ENCODE assay signal across 31 cellular contexts in the genomic region with DNA sequence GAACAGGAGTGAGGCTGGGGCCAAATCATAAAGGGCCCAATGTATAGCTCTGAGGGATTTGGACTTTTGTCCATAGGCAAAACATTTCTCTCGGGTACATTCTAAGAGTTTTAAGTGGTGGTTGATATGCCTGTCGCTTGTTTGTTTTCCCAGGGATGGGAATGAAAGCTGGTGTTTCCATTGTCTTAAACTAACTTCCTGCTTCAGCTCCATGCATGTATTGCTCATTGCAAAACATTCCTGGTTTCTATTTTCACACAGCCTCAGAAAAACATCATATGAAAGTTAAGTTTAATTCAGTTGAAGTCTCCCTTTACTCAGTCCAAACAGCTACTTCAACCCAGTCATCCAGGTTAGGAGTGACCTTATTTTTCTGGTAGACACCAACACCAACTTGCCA.
DNase-seq lines count a peak whose midpoint lies in the region; ATAC-seq lines count a peak whose summit lies in the region.
"Had no signal": no experiment of that assay in that cellular context is flagged by ENCODE, and none has a peak within 500 bp of the region (broad histone marks: within the 10 kb centered on the region; RNA-seq: fewer than 3 reads in every experiment).

No MANE protein-coding gene starts in this region.

- H3K27ac ChIP-seq in epithelial cell of prostate (peak overlapping the region; percentile 13), mesenchymal stem cell (ENCODE audit: low read length, poor library complexity, severe bottlenecking) (no peak overlapping the region)
- H3K27ac ChIP-seq: gastroesophageal sphincter, left lung, SJSA1, uterus had no signal

- H3K4me1 ChIP-seq in mesenchymal stem cell (ENCODE audit: control insufficient read depth, insufficient read depth, low read depth, low read length): no peaks in the 10 kb centered on the region
- H3K4me1 ChIP-seq: gastroesophageal sphincter, HAP-1, SJSA1, uterus had no signal

- H4K8ac ChIP-seq in mesenchymal stem cell (ENCODE audit: low read length): no peak overlapping the region

- H3K79me1 ChIP-seq in mesenchymal stem cell (replicated peaks; ENCODE audit: low read length, poor library complexity, severe bottlenecking): no peaks in the 10 kb centered on the region

- H3K23ac ChIP-seq in mesenchymal stem cell (ENCODE audit: low read length in 2 of 2): no peak overlapping the region

- no peak overlapping the region for H3K4ac ChIP-seq in mesenchymal stem cell (ENCODE audit: low read depth in 1 of 2, low read length in 2 of 2)

- no peaks in the 10 kb centered on the region for H3K36me3 ChIP-seq in mesenchymal stem cell (ENCODE audit: control insufficient read depth in 1 of 2, insufficient read depth in 2 of 2, low read depth in 1 of 2, low read length in 2 of 2)
- H3K36me3 ChIP-seq: gastroesophageal sphincter, HAP-1, left lung, SJSA1, uterus had no signal

- H3K14ac ChIP-seq in mesenchymal stem cell (ENCODE audit: low read length in 2 of 2): no peak overlapping the region

- H2AFZ ChIP-seq in mesenchymal stem cell (ENCODE audit: low read depth, low read length): no peak overlapping the region

- no peak overlapping the region for H2BK5ac ChIP-seq in mesenchymal stem cell (ENCODE audit: low read depth, low read length, poor library complexity, severe bottlenecking)

- H2BK15ac ChIP-seq in mesenchymal stem cell (ENCODE audit: low read depth, poor library complexity, severe bottlenecking): no peak overlapping the region

- H3K9me3 ChIP-seq in mesenchymal stem cell (ENCODE audit: control insufficient read depth, low read length): no peaks in the 10 kb centered on the region
- H3K9me3 ChIP-seq: gastroesophageal sphincter, HAP-1, left lung, SJSA1, uterus had no signal

- H3K9ac ChIP-seq in mesenchymal stem cell (ENCODE audit: low read length): peak overlapping the region; percentile 11

- no peak overlapping the region for H2BK12ac ChIP-seq in mesenchymal stem cell (ENCODE audit: low read length in 2 of 2)

- no peak overlapping the region for H4K91ac ChIP-seq in mesenchymal stem cell (ENCODE audit: low read length)

- 82% methylated on average over 2 of the region's 2 CpGs for WGBS in mesenchymal stem cell

- no peak overlapping the region for H2BK120ac ChIP-seq in mesenchymal stem cell (ENCODE audit: low read depth, low read length)

- peaks cover 0 to 5% of the 10 kb centered on the region in 2 experiments for H3K27me3 ChIP-seq in mesenchymal stem cell (ENCODE audit: control insufficient read depth in 1 of 2, insufficient read depth in 1 of 2, low read length in 2 of 2)
- H3K27me3 ChIP-seq: gastroesophageal sphincter, SJSA1, uterus had no signal

- DNase-seq in AG08395 (ENCODE audit: low spot score): peak; percentile 35
- DNase-seq in RPMI7951 (ENCODE audit: low read depth): peak; percentile 43
- no peak for DNase-seq in epithelial cell of prostate (ENCODE audit: low read depth, low spot score)
- no peak for DNase-seq in mesenchymal stem cell
- DNase-seq in NCI-H1436 treated with DMSO at 0.1 percent for 48 hours (lab: John Stamatoyannopoulos, UW): no peak
- DNase-seq: 8988T; activated CD4-positive, alpha-beta T cell treated with anti-CD3 and anti-CD28 coated beads, Interleukin-2, amount 50 U/mL, for 48 hours; activated CD8-positive, alpha-beta memory T cell treated with anti-CD3 and anti-CD28 coated beads, Interleukin-2, amount 50 U/mL, for 4 hours; activated effector memory CD4-positive, alpha-beta T cell treated with Interleukin-2 at 50 U/mL for 16 hours; activated naive CD8-positive, alpha-beta T cell treated with anti-CD3 and anti-CD28 coated beads, Interleukin-2, amount 10 ng/mL, durations not matched to agents 7 days and 5 days; CD8-positive, alpha-beta T cell; DMS 273 treated with DMSO at 0.1 percent for 48 hours; effector CD8-positive, alpha-beta T cell; erythroblast; hypothalamus; immature natural killer cell; left lung; naive thymus-derived CD4-positive, alpha-beta T cell; NCI-H1092 treated with DMSO at 0.1 percent for 48 hours; NCI-H2081; NCI-H345; RPMI8226; stimulated activated naive CD8-positive, alpha-beta T cell treated with anti-CD3 and anti-CD28 coated beads, Interleukin-15, Interleukin-2, amounts not matched to agents 100 U/mL and 50 U/mL, for 24 hours; T-cell; uterus had no signal

- H3K4me2 ChIP-seq in mesenchymal stem cell (ENCODE audit: low read length, poor library complexity, severe bottlenecking): no peak overlapping the region

- no peak for ATAC-seq in GM19328 (IDR thresholded peaks at IDR 0.05; ENCODE audit: unreplicated experiment)
- no peak for ATAC-seq in GM21390 (IDR thresholded peaks at IDR 0.05; ENCODE audit: unreplicated experiment)
- ATAC-seq in HG03460 (IDR thresholded peaks at IDR 0.05; ENCODE audit: unreplicated experiment): no peak
- ATAC-seq: CD8-positive, alpha-beta T cell; gastroesophageal sphincter; left lung; naive thymus-derived CD4-positive, alpha-beta T cell; stimulated activated naive CD8-positive, alpha-beta T cell treated with anti-CD3 and anti-CD28 coated beads, Interleukin-15, Interleukin-2, amounts not matched to agents 100 U/mL and 50 U/mL, for 24 hours; T-cell had no signal

- H3K4me3 ChIP-seq in mesenchymal stem cell (ENCODE audit: insufficient read depth in 1 of 2, low read depth in 1 of 2, low read length in 2 of 2): no peak overlapping the region
- H3K4me3 ChIP-seq: gastroesophageal sphincter, HAP-1, left lung, SJSA1, uterus had no signal

- H3K18ac ChIP-seq in mesenchymal stem cell (ENCODE audit: low read depth in 1 of 2, low read length in 2 of 2): no peak overlapping the region

- no peak overlapping the region for H2AK5ac ChIP-seq in mesenchymal stem cell (ENCODE audit: low read length, severe bottlenecking)

Comparison
In these comparisons a context has a peak if more than half of its experiments do, and no peak if none do; other contexts are left out.
1. DNase-seq: peak in AG08395 (single experiment) and RPMI7951 (single experiment); none in epithelial cell of prostate (single experiment), mesenchymal stem cell (single experiment) and NCI-H1436 treated with DMSO at 0.1 percent for 48 hours (single experiment).